ENCODE assay signal across 31 cellular contexts in the genomic region with DNA sequence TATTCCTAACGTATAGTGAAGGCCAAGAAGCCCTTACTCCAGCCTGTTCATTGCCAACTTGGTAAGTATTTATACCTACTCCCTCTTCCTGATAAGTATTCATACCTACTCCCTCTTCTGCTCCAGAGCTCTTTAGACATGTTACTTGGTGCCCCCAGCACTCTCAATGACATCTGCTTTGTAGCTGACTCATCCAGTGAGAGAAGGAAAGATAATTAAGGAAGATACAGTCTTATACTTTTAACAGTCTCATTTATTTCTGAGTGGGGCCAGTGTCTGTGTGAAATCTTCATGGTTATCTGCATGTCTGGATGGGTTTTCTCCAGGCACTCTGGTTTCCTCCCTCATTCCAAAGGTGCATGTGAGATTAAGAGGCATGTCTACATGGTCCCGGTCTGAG.
DNase-seq lines count a peak whose midpoint lies in the region; ATAC-seq, FAIRE-seq and TF ChIP-seq lines count a peak whose summit lies in the region.
"Had no signal": no experiment of that assay in that cellular context is flagged by ENCODE, and none has a peak within 500 bp of the region (broad histone marks: within the 10 kb centered on the region; RNA-seq: fewer than 3 reads in every experiment).

No MANE protein-coding gene starts in this region.

- TF ChIP-seq POLR2A in GM12878 (IDR thresholded peaks at IDR 0.05; ENCODE audit: low read depth, low read length), result no peak
- TF ChIP-seq POLR2A in lower leg skin (IDR thresholded peaks at IDR 0.05), result no peak

- no peak for TF ChIP-seq RAD21 in GM12878 (IDR thresholded peaks at IDR 0.05; ENCODE audit: insufficient read depth, low read depth, low read length)

- H3K4me1 Mint-ChIP-seq in neural progenitor cell, result peaks cover 26% of the 10 kb centered on the region

- RAD21 ChIA-PET in GM12878 (lab: Charles Lee; ENCODE audit: unreplicated experiment), result no interaction called here

- peak overlapping the region; percentile 87 for H3K4me2 ChIP-seq in OCI-LY3 (ENCODE audit: low read length)
- H3K4me2 ChIP-seq in GM12878 (ENCODE audit: control insufficient read depth, insufficient read depth), result no peak overlapping the region
- no peak overlapping the region for H3K4me2 ChIP-seq in neural progenitor cell

- DNase-seq in EH (ENCODE audit: low read depth) (peak; percentile 34), GM12878 (ENCODE audit: low read depth, low spot score) (no peak), neural progenitor cell (ENCODE audit: low spot score) (no peak), occipital lobe (lab: John Stamatoyannopoulos, UW) (no peak), NCI-H128 (lab: John Stamatoyannopoulos, UW; ENCODE audit: unreplicated experiment) (no peak), hippocampal formation (lab: John Stamatoyannopoulos, UW) (no peak), lower leg skin (ENCODE audit: low spot score in 2 of 2) (no peak)
- DNase-seq: activated B cell treated with CpG ODN at 0.5 μM for 24 hours; activated CD4-positive, alpha-beta T cell treated with anti-CD3 and anti-CD28 coated beads, Interleukin-2, amount 50 U/mL, for 1 hour; activated gamma-delta T cell treated with Interleukin-2 at 50 U/mL for 16 hours; activated T-cell treated with anti-CD3 and anti-CD28 coated beads, Interleukin-2, amount 50 U/mL, for 4 hours; CD8-positive, alpha-beta T cell; dermis blood vessel endothelial cell; endodermal cell; foreskin fibroblast; KBM-7; kidney; MG63; mucosa of descending colon; natural killer cell; NCI-H1417 treated with DMSO at 0.1 percent for 48 hours; NCI-H2081; NCI-H2227 treated with DMSO at 0.1 percent for 48 hours; NCI-H526; Peyer's patch had no signal

- peak overlapping the region; percentile 15 for H3K27ac Mint-ChIP-seq in neural progenitor cell
- H3K27ac Mint-ChIP-seq: activated B cell treated with CpG ODN at 0.5 μM for 24 hours; B cell; CD8-positive, alpha-beta T cell; endodermal cell; natural killer cell; stimulated activated memory B cell treated with anti-CD40 and anti-IgM and Interleukin-4, amounts not matched to agents 10 μg/mL and 1 μg/mL and 100 μg/mL, for 72 hours; type B pancreatic cell had no signal

- intact Hi-C loops in GM12878 (cut with micrococcal nuclease; ENCODE audit: unreplicated experiment), result no loop called here
- intact Hi-C loops in lower leg skin (cut with DNase I; ENCODE audit: low total_unique reads), result no loop called here

- TF ChIP-seq CTCF in OCI-LY3 (IDR thresholded peaks at IDR 0.05; ENCODE audit: low read depth, low read length) (no peak), GM12878 (IDR thresholded peaks at IDR 0.05 in 2 of 3, conservative IDR thresholded peaks at IDR 0.05 in 1 of 3; ENCODE audit: control insufficient read depth in 2 of 3, extremely low read depth in 1 of 3, insufficient read depth in 1 of 3, low read depth in 3 of 3, low read length in 3 of 3) (no peak), neural progenitor cell (IDR thresholded peaks at IDR 0.05) (no peak), lower leg skin (IDR thresholded peaks at IDR 0.05) (no peak)

- TF ChIP-seq EP300 in GM12878 (IDR thresholded peaks at IDR 0.05; ENCODE audit: borderline replicate concordance in 1 of 2, control insufficient read depth in 1 of 2, low read depth in 2 of 2, low read length in 2 of 2), result no peak

- H2AFZ ChIP-seq in OCI-LY3 (ENCODE audit: low read depth, low read length), result no peak overlapping the region
- H2AFZ ChIP-seq in GM12878 (ENCODE audit: control insufficient read depth, low read depth, low read length), result no peak overlapping the region
- H2AFZ ChIP-seq in neural progenitor cell (replicated peaks), result no peak overlapping the region

- no TSS peak for BruUV-seq in GM12878 (replicated peaks; lab: Mats Ljungman, UMichigan)

- ATAC-seq in GM12878, result peak; percentile 30
- ATAC-seq: activated T-cell treated with anti-CD3 and anti-CD28 coated beads, Interleukin-2, amount 50 U/mL, for 4 hours; CD8-positive, alpha-beta T cell; mucosa of descending colon; natural killer cell; stimulated activated memory B cell treated with anti-CD40 and anti-IgM and Interleukin-4, amounts not matched to agents 10 μg/mL and 1 μg/mL and 100 μg/mL, for 72 hours had no signal

- H3K36me3 Mint-ChIP-seq in neural progenitor cell, result peaks cover 3% of the 10 kb centered on the region
- H3K36me3 Mint-ChIP-seq: CD8-positive, alpha-beta T cell; natural killer cell; stimulated activated memory B cell treated with anti-CD40 and anti-IgM and Interleukin-4, amounts not matched to agents 10 μg/mL and 1 μg/mL and 100 μg/mL, for 72 hours; type B pancreatic cell had no signal

- H3K4me1 ChIP-seq in OCI-LY3 (ENCODE audit: low read length) (peaks cover 56% of the 10 kb centered on the region), GM12878 (ENCODE audit: control insufficient read depth, insufficient read depth, low read length) (peaks cover 7% of the 10 kb centered on the region), neural progenitor cell (peaks cover 54% of the 10 kb centered on the region)
- H3K4me1 ChIP-seq: Peyer's patch had no signal

- no peak overlapping the region for H3K4me3 Mint-ChIP-seq in neural progenitor cell
- H3K4me3 Mint-ChIP-seq: activated B cell treated with CpG ODN at 0.5 μM for 24 hours; activated T-cell treated with anti-CD3 and anti-CD28 coated beads, Interleukin-2, amount 50 U/mL, for 4 hours; B cell; CD8-positive, alpha-beta T cell; central memory CD8-positive, alpha-beta T cell; endodermal cell; natural killer cell; stimulated activated memory B cell treated with anti-CD40 and anti-IgM and Interleukin-4, amounts not matched to agents 10 μg/mL and 1 μg/mL and 100 μg/mL, for 72 hours; type B pancreatic cell had no signal

- H3K36me3 ChIP-seq in OCI-LY3 (replicated peaks; ENCODE audit: low read depth, low read length), result peaks cover 4% of the 10 kb centered on the region
- no peaks in the 10 kb centered on the region for H3K36me3 ChIP-seq in GM12878 (ENCODE audit: control insufficient read depth in 2 of 2, insufficient read depth in 2 of 2, low read length in 1 of 2)
- H3K36me3 ChIP-seq in neural progenitor cell, result no peaks in the 10 kb centered on the region
- H3K36me3 ChIP-seq: MG63, Peyer's patch had no signal

- in situ Hi-C loops in GM12878 (cut with MboI), result no loop called here

- H3K79me2 ChIP-seq in OCI-LY3 (ENCODE audit: low read length), result no peaks in the 10 kb centered on the region
- no peaks in the 10 kb centered on the region for H3K79me2 ChIP-seq in GM12878 (ENCODE audit: control insufficient read depth, insufficient read depth, low read length)
- H3K79me2 ChIP-seq in neural progenitor cell (ENCODE audit: low read depth), result no peaks in the 10 kb centered on the region

- no peak for FAIRE-seq in GM12878 (lab: Jason Lieb, UNC)
- FAIRE-seq: kidney had no signal

- CTCF ChIA-PET in GM12878 (lab: Yijun Ruan, JAX), result no interaction called here

- H3K9me3 ChIP-seq in OCI-LY3 (ENCODE audit: insufficient read depth, low read length), result no peaks in the 10 kb centered on the region
- H3K9me3 ChIP-seq in GM12878 (replicated peaks; ENCODE audit: control insufficient read depth, insufficient read depth, low read length), result no peaks in the 10 kb centered on the region
- no peaks in the 10 kb centered on the region for H3K9me3 ChIP-seq in neural progenitor cell (ENCODE audit: low read depth)
- H3K9me3 ChIP-seq: MG63, mucosa of descending colon, Peyer's patch had no signal

- H3K9me3 Mint-ChIP-seq in neural progenitor cell, result peaks cover 9% of the 10 kb centered on the region
- H3K9me3 Mint-ChIP-seq: activated B cell treated with CpG ODN at 0.5 μM for 24 hours, natural killer cell had no signal

- peaks cover 62% of the 10 kb centered on the region for H3F3A ChIP-seq in neural progenitor cell (ENCODE audit: low read depth)

- no peaks in the 10 kb centered on the region for H4K20me1 ChIP-seq in OCI-LY3 (ENCODE audit: insufficient read depth, low read length)
- no peaks in the 10 kb centered on the region for H4K20me1 ChIP-seq in GM12878 (ENCODE audit: control insufficient read depth, insufficient read depth)
- no peaks in the 10 kb centered on the region for H4K20me1 ChIP-seq in neural progenitor cell (ENCODE audit: low read depth)

- peak overlapping the region; percentile 60; the same call in 1 of the 2 replicates for H3K4me3 ChIP-seq in OCI-LY3 (ENCODE audit: low read length)
- H3K4me3 ChIP-seq in GM12878, result no peak overlapping the region
- no peak overlapping the region for H3K4me3 ChIP-seq in neural progenitor cell
- no peak overlapping the region for H3K4me3 ChIP-seq in lower leg skin (ENCODE audit: low read depth, poor library complexity, severe bottlenecking)
- H3K4me3 ChIP-seq: lung, MG63, mucosa of descending colon, Peyer's patch had no signal

- H3K27ac ChIP-seq in OCI-LY3 (ENCODE audit: low read length) (peak overlapping the region; percentile 80), GM12878 (ENCODE audit: control insufficient read depth, insufficient read depth) (no peak overlapping the region), neural progenitor cell (no peak overlapping the region)
- H3K27ac ChIP-seq: Peyer's patch had no signal

- SMC1A ChIA-PET in GM12878 (lab: Charles Lee; ENCODE audit: uncharacterized antibody, unreplicated experiment), result interaction anchor here (0.5 kb wide), 1 partner anchor 541 kb away, joined by 3 read pairs; no protein-coding TSS in a partner anchor

- H3K9ac ChIP-seq in OCI-LY3 (ENCODE audit: low read length), result peak overlapping the region; percentile 53; the same call in 1 of the 2 replicates
- no peak overlapping the region for H3K9ac ChIP-seq in GM12878 (ENCODE audit: control insufficient read depth, insufficient read depth, low read length)
- no peak overlapping the region for H3K9ac ChIP-seq in neural progenitor cell

- peaks cover 4% of the 10 kb centered on the region for H3K27me3 Mint-ChIP-seq in neural progenitor cell (ENCODE audit: insufficient read depth, low read depth)
- H3K27me3 Mint-ChIP-seq: activated B cell treated with CpG ODN at 0.5 μM for 24 hours; B cell; central memory CD8-positive, alpha-beta T cell; stimulated activated memory B cell treated with anti-CD40 and anti-IgM and Interleukin-4, amounts not matched to agents 10 μg/mL and 1 μg/mL and 100 μg/mL, for 72 hours had no signal

- H3K27me3 ChIP-seq in OCI-LY3 (ENCODE audit: low read depth, low read length) (peaks cover 13% of the 10 kb centered on the region), GM12878 (replicated peaks in 1 of 2; ENCODE audit: control insufficient read depth in 2 of 2, insufficient read depth in 2 of 2, low read length in 1 of 2) (no peaks in the 10 kb centered on the region), neural progenitor cell (no peaks in the 10 kb centered on the region)
- H3K27me3 ChIP-seq: MG63, Peyer's patch had no signal

- POLR2A ChIA-PET in GM12878 (lab: Charles Lee), result no interaction called here

- WGBS in GM12878 (ENCODE audit: insufficient coverage, insufficient replicate concordance, low lambda C conversion rate, missing lambda C conversion rate), result 94% methylated on average over 2 of the region's 2 CpGs
- 71 to 78% methylated on average over 2 of the region's 2 CpGs for WGBS in lower leg skin, 2 donors

TF ChIP-seq in GM12878, 131 proteins besides CTCF, POLR2A, EP300 and RAD21 (continues in another document):
- TF ChIP-seq YY1 (IDR thresholded peaks at IDR 0.05; ENCODE audit: low read depth, low read length), result no peak
